Comparison of ENCODE assay signal across 27 cellular contexts in genomic region chr13:33678084-33678483, GRCh38.
A peak's percentile ranks its signal among the peaks of the same experiment; 100 is the strongest.
DNase-seq lines count a peak whose midpoint lies in the region; ATAC-seq and TF ChIP-seq lines count a peak whose summit lies in the region.
"Had no signal": no experiment of that assay in that cellular context is flagged by ENCODE, and none has a peak within 500 bp of the region (broad histone marks: within the 10 kb centered on the region; RNA-seq: fewer than 3 reads in every experiment).

No MANE protein-coding gene starts in this region.

- H3K4me1 Mint-ChIP-seq in activated CD8-positive, alpha-beta memory T cell treated with anti-CD3 and anti-CD28 coated beads, Interleukin-2, amount 10 ng/mL, durations not matched to agents 7 days and 5 days = peaks cover 55% of the 10 kb centered on the region
- H3K4me1 Mint-ChIP-seq in activated T-helper 17 cell treated with anti-CD3 and anti-CD28 coated beads, Interleukin-2, amount 50 U/mL, for 72 hours = peaks cover 17% of the 10 kb centered on the region

- H3K4me1 ChIP-seq in Karpas-422 (ENCODE audit: low read length) = peaks cover 51% of the 10 kb centered on the region
- peaks cover 29% of the 10 kb centered on the region for H3K4me1 ChIP-seq in lower lobe of right lung
- peaks cover 0 to 3% of the 10 kb centered on the region in 2 donors for H3K4me1 ChIP-seq in ascending aorta
- H3K4me1 ChIP-seq: BLaER1 had no signal

- H3K9me3 Mint-ChIP-seq in activated CD8-positive, alpha-beta memory T cell treated with anti-CD3 and anti-CD28 coated beads, Interleukin-2, amount 10 ng/mL, durations not matched to agents 7 days and 5 days (ENCODE audit: low read depth) = peaks cover 3% of the 10 kb centered on the region
- no peaks in the 10 kb centered on the region for H3K9me3 Mint-ChIP-seq in activated T-helper 17 cell treated with anti-CD3 and anti-CD28 coated beads, Interleukin-2, amount 50 U/mL, for 72 hours
- H3K9me3 Mint-ChIP-seq: activated naive CD4-positive, alpha-beta T cell treated with anti-CD3 and anti-CD28 coated beads, Interleukin-2, amount 10 ng/mL, durations not matched to agents 7 days and 5 days had no signal

- H3K36me3 ChIP-seq in Karpas-422 (ENCODE audit: insufficient read depth, low read length) = peaks cover 12% of the 10 kb centered on the region
- no peaks in the 10 kb centered on the region for H3K36me3 ChIP-seq in lower lobe of right lung
- H3K36me3 ChIP-seq in ascending aorta = no peaks in the 10 kb centered on the region
- H3K36me3 ChIP-seq: BLaER1, gastrocnemius medialis, sigmoid colon, WERI-Rb-1 had no signal

- H3K4me2 ChIP-seq in Karpas-422 (ENCODE audit: low read depth, low read length, poor library complexity, severe bottlenecking) = peak overlapping the region; percentile 68
- H3K4me2 ChIP-seq: BLaER1 had no signal

- CTCF ChIA-PET in activated CD8-positive, alpha-beta memory T cell treated with anti-CD3 and anti-CD28 coated beads, Interleukin-2, amount 10 ng/mL, durations not matched to agents 7 days and 5 days (lab: Charles Lee) = interaction anchor here (2.7 to 5.1 kb wide), 2 partner anchors 46 to 134 kb away, joined by 11 to 20 read pairs; no protein-coding TSS in a partner anchor

- no peak overlapping the region for H3K4me3 Mint-ChIP-seq in activated CD8-positive, alpha-beta memory T cell treated with anti-CD3 and anti-CD28 coated beads, Interleukin-2, amount 10 ng/mL, durations not matched to agents 7 days and 5 days
- peak overlapping the region; percentile 84 for H3K4me3 Mint-ChIP-seq in activated T-helper 17 cell treated with anti-CD3 and anti-CD28 coated beads, Interleukin-2, amount 50 U/mL, for 72 hours
- H3K4me3 Mint-ChIP-seq: activated naive CD4-positive, alpha-beta T cell treated with anti-CD3 and anti-CD28 coated beads, Interleukin-2, amount 10 ng/mL, durations not matched to agents 7 days and 5 days; T-helper 17 cell had no signal

- H2AFZ ChIP-seq in Karpas-422 (ENCODE audit: low read length) = no peak overlapping the region

- H3K9me2 ChIP-seq in Karpas-422 (replicated peaks; ENCODE audit: insufficient read depth, low read length) = no peaks in the 10 kb centered on the region

- intact Hi-C loops in lower lobe of right lung (cut with DNase I) (no loop called here), ascending aorta (cut with DNase I) (no loop called here)

- no peak overlapping the region for H3K4me3 ChIP-seq in Karpas-422 (ENCODE audit: low read length)
- no peak overlapping the region for H3K4me3 ChIP-seq in lower lobe of right lung
- no peak overlapping the region for H3K4me3 ChIP-seq in ascending aorta
- H3K4me3 ChIP-seq: BLaER1, gastrocnemius medialis, lung, sigmoid colon had no signal

- H3K27ac ChIP-seq in Karpas-422 (ENCODE audit: low read length) = peak overlapping the region; percentile 92
- H3K27ac ChIP-seq in lower lobe of right lung = peak overlapping the region; percentile 54
- H3K27ac ChIP-seq in ascending aorta = no peak overlapping the region
- H3K27ac ChIP-seq: BLaER1, WERI-Rb-1 had no signal

- no peak for DNase-seq in activated CD8-positive, alpha-beta memory T cell treated with anti-CD3 and anti-CD28 coated beads, Interleukin-2, amount 10 ng/mL, durations not matched to agents 7 days and 5 days
- no peak for DNase-seq in activated CD8-positive, alpha-beta memory T cell treated with anti-CD3 and anti-CD28 coated beads, Interleukin-2, amount 50 U/mL, for 48 hours
- DNase-seq in Karpas-422 (peak; percentile 82), lower lobe of right lung (no peak), ascending aorta (ENCODE audit: low spot score in 2 of 2) (no peak), HK-2 (ENCODE audit: unreplicated experiment) (no peak)
- DNase-seq: activated naive CD4-positive, alpha-beta T cell treated with anti-CD3 and anti-CD28 coated beads, Interleukin-2, amount 10 ng/mL, durations not matched to agents 7 days and 5 days; activated T-cell treated with anti-CD3 and anti-CD28 coated beads, Interleukin-2, amount 50 U/mL, for 1 hour; anterior cingulate cortex; caudate nucleus; EL; erythroblast; gastrocnemius medialis; GOT3; islet precursor cell; KBM-7; NCI-H1436 treated with DMSO at 0.1 percent for 48 hours; OCI-M1; SIG-M5; sigmoid colon; substantia nigra; T-helper 17 cell; WERI-Rb-1 had no signal

- no peaks in the 10 kb centered on the region for H3K27me3 Mint-ChIP-seq in activated CD8-positive, alpha-beta memory T cell treated with anti-CD3 and anti-CD28 coated beads, Interleukin-2, amount 10 ng/mL, durations not matched to agents 7 days and 5 days
- no peaks in the 10 kb centered on the region for H3K27me3 Mint-ChIP-seq in activated T-helper 17 cell treated with anti-CD3 and anti-CD28 coated beads, Interleukin-2, amount 50 U/mL, for 72 hours
- H3K27me3 Mint-ChIP-seq: activated naive CD4-positive, alpha-beta T cell treated with anti-CD3 and anti-CD28 coated beads, Interleukin-2, amount 10 ng/mL, durations not matched to agents 7 days and 5 days; T-helper 17 cell had no signal

- TF ChIP-seq CTCF in lower lobe of right lung (IDR thresholded peaks at IDR 0.05) (no peak), ascending aorta (IDR thresholded peaks at IDR 0.05) (no peak)

- H3K27ac Mint-ChIP-seq in activated CD8-positive, alpha-beta memory T cell treated with anti-CD3 and anti-CD28 coated beads, Interleukin-2, amount 10 ng/mL, durations not matched to agents 7 days and 5 days = peak overlapping the region; percentile 100
- peak overlapping the region; percentile 91 for H3K27ac Mint-ChIP-seq in activated T-helper 17 cell treated with anti-CD3 and anti-CD28 coated beads, Interleukin-2, amount 50 U/mL, for 72 hours

- H4K20me1 ChIP-seq in Karpas-422 (ENCODE audit: insufficient read depth, low read depth, low read length) = no peaks in the 10 kb centered on the region
- H4K20me1 ChIP-seq: BLaER1 had no signal

- peak overlapping the region; percentile 66 for H3K9ac ChIP-seq in Karpas-422 (ENCODE audit: low read length)
- H3K9ac ChIP-seq: BLaER1 had no signal

- no peak for ATAC-seq in activated CD8-positive, alpha-beta memory T cell treated with anti-CD3 and anti-CD28 coated beads, Interleukin-2, amount 10 ng/mL, durations not matched to agents 7 days and 5 days
- ATAC-seq in activated T-helper 17 cell treated with anti-CD3 and anti-CD28 coated beads, Interleukin-2, amount 50 U/mL, for 72 hours (replicated peaks) = no peak
- ATAC-seq in lower lobe of right lung (no peak), HG02938 (IDR thresholded peaks at IDR 0.05; ENCODE audit: unreplicated experiment) (no peak)
- ATAC-seq: gastrocnemius medialis had no signal

- no peaks in the 10 kb centered on the region for H3K9me3 ChIP-seq in Karpas-422 (ENCODE audit: low read length)
- no peaks in the 10 kb centered on the region for H3K9me3 ChIP-seq in lower lobe of right lung
- no peaks in the 10 kb centered on the region for H3K9me3 ChIP-seq in ascending aorta
- H3K9me3 ChIP-seq: gastrocnemius medialis, sigmoid colon had no signal

- H3K27me3 ChIP-seq in Karpas-422 (ENCODE audit: low read length) (no peaks in the 10 kb centered on the region), lower lobe of right lung (ENCODE audit: low read depth) (no peaks in the 10 kb centered on the region), ascending aorta (no peaks in the 10 kb centered on the region)
- H3K27me3 ChIP-seq: BLaER1, gastrocnemius medialis, sigmoid colon had no signal

- peaks cover 8% of the 10 kb centered on the region for H3K79me2 ChIP-seq in Karpas-422 (ENCODE audit: low read length)

- H3K36me3 Mint-ChIP-seq in activated CD8-positive, alpha-beta memory T cell treated with anti-CD3 and anti-CD28 coated beads, Interleukin-2, amount 10 ng/mL, durations not matched to agents 7 days and 5 days = peaks cover 21% of the 10 kb centered on the region
- H3K36me3 Mint-ChIP-seq in activated T-helper 17 cell treated with anti-CD3 and anti-CD28 coated beads, Interleukin-2, amount 50 U/mL, for 72 hours (ENCODE audit: low read depth) = peaks cover 20% of the 10 kb centered on the region
- H3K36me3 Mint-ChIP-seq: activated naive CD4-positive, alpha-beta T cell treated with anti-CD3 and anti-CD28 coated beads, Interleukin-2, amount 10 ng/mL, durations not matched to agents 7 days and 5 days had no signal

Comparison
In these comparisons a context has a peak if more than half of its experiments do, and no peak if none do; other contexts are left out.
1. H3K27ac ChIP-seq: peak in Karpas-422 (single experiment) and lower lobe of right lung (single experiment); none in ascending aorta (0 of 2).